24 cellular contexts compared by ENCODE assay signal in the genomic region with DNA sequence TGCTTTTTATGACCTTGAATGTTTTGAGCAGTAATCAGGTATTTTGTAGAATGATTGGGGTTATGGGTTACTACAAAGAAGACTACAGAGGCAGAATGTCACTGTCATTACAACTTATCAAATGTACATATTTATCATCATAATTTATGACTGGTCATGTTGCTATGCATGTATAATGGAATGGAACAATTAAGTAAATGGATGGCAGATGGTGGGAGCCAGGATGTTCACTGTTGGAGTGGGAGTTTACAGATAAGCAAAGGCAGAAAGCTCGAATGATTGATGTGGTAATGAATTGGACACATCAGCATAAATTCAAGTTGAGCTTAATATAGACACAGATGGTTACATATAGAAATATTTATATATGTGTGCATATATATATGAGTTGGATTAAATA.
"Had no signal": no experiment of that assay in that cellular context is flagged by ENCODE, and none has a peak within 500 bp of the region (broad histone marks: within the 10 kb centered on the region; RNA-seq: fewer than 3 reads in every experiment).

No MANE protein-coding gene starts in this region.

- FAIRE-seq: endometrium, urothelium cell line had no signal

- DNase-seq: activated CD4-positive, alpha-beta T cell treated with anti-CD3 and anti-CD28 coated beads, Interleukin-2, amount 10 ng/mL, durations not matched to agents 7 days and 5 days; activated CD4-positive, CD25-positive, alpha-beta regulatory T cell treated with anti-CD3 and anti-CD28 coated beads, Interleukin-2, amount 50 U/mL, for 72 hours; activated CD8-positive, alpha-beta T cell treated with anti-CD3 and anti-CD28 coated beads, Interleukin-2, amount 10 ng/mL, durations not matched to agents 7 days and 5 days; activated gamma-delta T cell treated with Interleukin-2 at 50 U/mL for 16 hours; anterior cingulate cortex; body of pancreas; foreskin keratinocyte; hippocampal formation; kidney glomerular epithelial cell; left lung; naive thymus-derived CD8-positive, alpha-beta T cell; posterior cingulate gyrus; small intestine; stimulated activated CD4-positive, alpha-beta T cell treated with anti-CD3 and anti-CD28 coated beads, Interleukin-2, amount 100 ng/mL, for 48 hours; stimulated activated CD8-positive, alpha-beta memory T cell treated with anti-CD3 and anti-CD28 coated beads, Interleukin-4, amount 100 ng/mL, for 48 hours; stimulated activated naive B cell treated with anti-CD40 and anti-IgM and Interleukin-4, amounts not matched to agents 10 μg/mL and 1 μg/mL and 100 μg/mL, for 72 hours; transverse colon had no signal

- ATAC-seq: activated CD8-positive, alpha-beta T cell treated with anti-CD3 and anti-CD28 coated beads, Interleukin-2, amount 10 ng/mL, durations not matched to agents 7 days and 5 days; body of pancreas; foreskin keratinocyte; left lung; naive thymus-derived CD8-positive, alpha-beta T cell; sciatic nerve; stimulated activated naive B cell treated with anti-CD40 and anti-IgM and Interleukin-4, amounts not matched to agents 10 μg/mL and 1 μg/mL and 100 μg/mL, for 72 hours had no signal

- H3K27ac ChIP-seq: body of pancreas, cardiac muscle cell, foreskin keratinocyte, left lung, neural progenitor cell, transverse colon, VCaP had no signal

- H3K27me3 ChIP-seq: body of pancreas, cardiac muscle cell, foreskin keratinocyte, left lung, neural progenitor cell, transverse colon had no signal

- H3K4me1 ChIP-seq: body of pancreas, foreskin keratinocyte, left lung, neural progenitor cell, transverse colon had no signal

- H3K9me3 ChIP-seq: body of pancreas, transverse colon had no signal

- H3K4me3 ChIP-seq: body of pancreas, cardiac muscle cell, left lung, lung, neural progenitor cell, transverse colon had no signal

- H3K36me3 ChIP-seq: cardiac muscle cell, left lung, neural progenitor cell, transverse colon had no signal
